ENCODE assay signal across 8 cellular contexts in genomic region chr16:11583889-11584565, GRCh38.
A peak's percentile ranks its signal among the peaks of the same experiment; 100 is the strongest.
DNase-seq lines count a peak whose midpoint lies in the region; ATAC-seq lines count a peak whose summit lies in the region.

No MANE protein-coding gene starts in this region.

- peaks cover 7% of the 10 kb centered on the region for H3K36me3 Mint-ChIP-seq in stimulated activated memory B cell treated with anti-CD40 and anti-IgM and Interleukin-4, amounts not matched to agents 10 μg/mL and 1 μg/mL and 100 μg/mL, for 72 hours

- H3K4me3 Mint-ChIP-seq in stimulated activated memory B cell treated with anti-CD40 and anti-IgM and Interleukin-4, amounts not matched to agents 10 μg/mL and 1 μg/mL and 100 μg/mL, for 72 hours = peak overlapping the region; percentile 86

- H3K27me3 Mint-ChIP-seq in stimulated activated memory B cell treated with anti-CD40 and anti-IgM and Interleukin-4, amounts not matched to agents 10 μg/mL and 1 μg/mL and 100 μg/mL, for 72 hours = no peaks in the 10 kb centered on the region

- H3K9me3 Mint-ChIP-seq in stimulated activated memory B cell treated with anti-CD40 and anti-IgM and Interleukin-4, amounts not matched to agents 10 μg/mL and 1 μg/mL and 100 μg/mL, for 72 hours = no peaks in the 10 kb centered on the region

- H3K27ac Mint-ChIP-seq in stimulated activated memory B cell treated with anti-CD40 and anti-IgM and Interleukin-4, amounts not matched to agents 10 μg/mL and 1 μg/mL and 100 μg/mL, for 72 hours = peak overlapping the region; percentile 98

- DNase-seq in SIG-M5 treated with dmso at 0.1 percent for 504 hours (lab: John Stamatoyannopoulos, UW; ENCODE audit: unreplicated experiment) (peak; percentile 52), SIG-M5 (lab: John Stamatoyannopoulos, UW) (no peak), RPMI8226 (peak; percentile 70), globus pallidus (ENCODE audit: low spot score) (peak; percentile 52), NK-92 (lab: John Stamatoyannopoulos, UW; ENCODE audit: unreplicated experiment) (no peak)

- no peak for ATAC-seq in stimulated activated memory B cell treated with anti-CD40 and anti-IgM and Interleukin-4, amounts not matched to agents 10 μg/mL and 1 μg/mL and 100 μg/mL, for 72 hours
- ATAC-seq in HG02798 (IDR thresholded peaks at IDR 0.05; ENCODE audit: poor library complexity, unreplicated experiment) (no peak), GM21723 (IDR thresholded peaks at IDR 0.05; ENCODE audit: unreplicated experiment) (no peak)

- H3K4me1 Mint-ChIP-seq in stimulated activated memory B cell treated with anti-CD40 and anti-IgM and Interleukin-4, amounts not matched to agents 10 μg/mL and 1 μg/mL and 100 μg/mL, for 72 hours = peaks cover 82% of the 10 kb centered on the region

Comparison
In these comparisons a context has a peak if more than half of its experiments do, and no peak if none do; other contexts are left out.
1. DNase-seq: peak in SIG-M5 treated with dmso at 0.1 percent for 504 hours (single experiment), RPMI8226 (single experiment) and globus pallidus (single experiment); none in SIG-M5 (single experiment) and NK-92 (single experiment).